In the genomic region with DNA sequence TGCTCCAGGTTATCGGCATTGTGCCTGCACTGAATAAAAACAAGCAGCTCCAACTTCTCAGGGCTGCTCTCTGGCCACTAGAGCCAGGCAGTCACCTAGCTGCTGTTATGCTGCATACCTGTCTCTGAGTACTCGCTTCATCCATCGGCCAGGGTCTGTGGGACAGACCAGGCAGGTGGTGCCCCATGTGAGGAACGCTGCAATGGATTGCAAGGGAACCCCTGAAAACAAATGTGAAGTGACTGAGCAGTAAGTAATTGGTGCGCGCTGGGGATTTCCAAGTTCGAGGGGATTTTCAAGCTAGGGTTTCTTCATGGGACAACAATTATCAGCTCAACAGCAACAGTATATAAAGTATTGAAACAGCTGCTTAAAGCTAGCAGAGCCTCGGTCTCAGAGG, we compare ENCODE assay signal across 22 cellular contexts.
DNase-seq lines count a peak whose midpoint lies in the region; ATAC-seq and TF ChIP-seq lines count a peak whose summit lies in the region.
"Had no signal": no experiment of that assay in that cellular context is flagged by ENCODE, and none has a peak within 500 bp of the region (broad histone marks: within the 10 kb centered on the region; RNA-seq: fewer than 3 reads in every experiment).

No MANE protein-coding gene starts in this region.

- no peak for TF ChIP-seq CTCF in endodermal cell (conservative IDR thresholded peaks at IDR 0.05)

- DNase-seq in endodermal cell (no peak), dermis blood vessel endothelial cell (no peak), substantia nigra (lab: John Stamatoyannopoulos, UW) (no peak)
- no peak for DNase-seq in activated CD4-positive, alpha-beta memory T cell treated with anti-CD3 and anti-CD28 coated beads, Interleukin-2, amount 10 ng/mL, durations not matched to agents 7 days and 5 days
- DNase-seq: 8988T; ACHN; BE2C; C1 segment of cervical spinal cord; CD4-positive, alpha-beta memory T cell; CD4-positive, CD25-positive, alpha-beta regulatory T cell; CD8-positive, alpha-beta memory T cell; COR-L47; DMS 273 treated with DMSO at 0.1 percent for 48 hours; DMS153; DMS53; DMS79; DND-41; EL; GDM1 had no signal

- H3K27me3 Mint-ChIP-seq in endodermal cell (ENCODE audit: insufficient read depth) = peaks cover 1% of the 10 kb centered on the region
- H3K27me3 Mint-ChIP-seq in activated CD4-positive, alpha-beta memory T cell treated with anti-CD3 and anti-CD28 coated beads, Interleukin-2, amount 10 ng/mL, durations not matched to agents 7 days and 5 days = no peaks in the 10 kb centered on the region
- H3K27me3 Mint-ChIP-seq: CD4-positive, alpha-beta memory T cell; CD4-positive, CD25-positive, alpha-beta regulatory T cell had no signal

- no peak overlapping the region for H3K9ac ChIP-seq in endodermal cell (ENCODE audit: extremely low read depth, low read length, poor library complexity, severe bottlenecking)
- H3K9ac ChIP-seq: BLaER1 had no signal

- POLR2A ChIA-PET in activated CD4-positive, alpha-beta memory T cell treated with anti-CD3 and anti-CD28 coated beads, Interleukin-2, amount 10 ng/mL, durations not matched to agents 7 days and 5 days (lab: Charles Lee) = no interaction called here

- H3K4me1 Mint-ChIP-seq in endodermal cell = no peaks in the 10 kb centered on the region
- H3K4me1 Mint-ChIP-seq in activated CD4-positive, alpha-beta memory T cell treated with anti-CD3 and anti-CD28 coated beads, Interleukin-2, amount 10 ng/mL, durations not matched to agents 7 days and 5 days = no peaks in the 10 kb centered on the region
- H3K4me1 Mint-ChIP-seq: CD14-positive monocyte; CD4-positive, alpha-beta memory T cell; CD4-positive, CD25-positive, alpha-beta regulatory T cell; CD8-positive, alpha-beta memory T cell had no signal

- no peaks in the 10 kb centered on the region for H3K36me3 Mint-ChIP-seq in endodermal cell (ENCODE audit: low read depth)
- H3K36me3 Mint-ChIP-seq in activated CD4-positive, alpha-beta memory T cell treated with anti-CD3 and anti-CD28 coated beads, Interleukin-2, amount 10 ng/mL, durations not matched to agents 7 days and 5 days (ENCODE audit: low read depth) = no peaks in the 10 kb centered on the region
- H3K36me3 Mint-ChIP-seq: CD14-positive monocyte; CD4-positive, alpha-beta memory T cell; CD4-positive, CD25-positive, alpha-beta regulatory T cell; CD8-positive, alpha-beta memory T cell had no signal

- no peaks in the 10 kb centered on the region for H3K36me3 ChIP-seq in endodermal cell (ENCODE audit: control insufficient read depth, insufficient read depth, low read length)
- H3K36me3 ChIP-seq: BE2C, BLaER1 had no signal

- H3K27ac ChIP-seq in endodermal cell (ENCODE audit: low read depth, low read length) (no peak overlapping the region), substantia nigra (ENCODE audit: low read depth, low read length, poor library complexity, severe bottlenecking) (no peak overlapping the region)
- H3K27ac ChIP-seq: BLaER1 had no signal

- CTCF ChIA-PET in activated CD4-positive, alpha-beta memory T cell treated with anti-CD3 and anti-CD28 coated beads, Interleukin-2, amount 10 ng/mL, durations not matched to agents 7 days and 5 days (lab: Charles Lee) = no interaction called here

- no peaks in the 10 kb centered on the region for H3K4me1 ChIP-seq in endodermal cell (ENCODE audit: control insufficient read depth, insufficient read depth, low read length)
- H3K4me1 ChIP-seq: BE2C, BLaER1 had no signal

- H3K27ac Mint-ChIP-seq in endodermal cell = no peak overlapping the region
- H3K27ac Mint-ChIP-seq in activated CD4-positive, alpha-beta memory T cell treated with anti-CD3 and anti-CD28 coated beads, Interleukin-2, amount 10 ng/mL, durations not matched to agents 7 days and 5 days = no peak overlapping the region
- H3K27ac Mint-ChIP-seq: CD14-positive monocyte; CD4-positive, alpha-beta memory T cell; CD4-positive, CD25-positive, alpha-beta regulatory T cell; CD8-positive, alpha-beta memory T cell had no signal

- peak overlapping the region; percentile 8 for H3K4me3 ChIP-seq in endodermal cell (ENCODE audit: low read length)
- H3K4me3 ChIP-seq: BLaER1 had no signal

- H3K27me3 ChIP-seq in endodermal cell (ENCODE audit: control insufficient read depth, insufficient read depth, low read length, poor library complexity, severe bottlenecking) = no peaks in the 10 kb centered on the region
- H3K27me3 ChIP-seq: BE2C, BLaER1 had no signal

- peaks cover 54% of the 10 kb centered on the region for H3K9me3 Mint-ChIP-seq in endodermal cell
- peaks cover 4% of the 10 kb centered on the region for H3K9me3 Mint-ChIP-seq in activated CD4-positive, alpha-beta memory T cell treated with anti-CD3 and anti-CD28 coated beads, Interleukin-2, amount 10 ng/mL, durations not matched to agents 7 days and 5 days

- ATAC-seq in GM18868 (IDR thresholded peaks at IDR 0.05; ENCODE audit: unreplicated experiment) = peak; percentile 84

- no peak overlapping the region for H3K4me3 Mint-ChIP-seq in endodermal cell
- H3K4me3 Mint-ChIP-seq in activated CD4-positive, alpha-beta memory T cell treated with anti-CD3 and anti-CD28 coated beads, Interleukin-2, amount 10 ng/mL, durations not matched to agents 7 days and 5 days = no peak overlapping the region
- H3K4me3 Mint-ChIP-seq: CD14-positive monocyte; CD4-positive, alpha-beta memory T cell; CD4-positive, CD25-positive, alpha-beta regulatory T cell; CD8-positive, alpha-beta memory T cell had no signal

- WGBS in endodermal cell (ENCODE audit: insufficient coverage in 1 of 2, insufficient read length in 1 of 2), 2 experiments = 85 to 93% methylated on average over 8 of the region's 8 CpGs

- peaks cover 92% of the 10 kb centered on the region for H3K9me3 ChIP-seq in endodermal cell (ENCODE audit: control insufficient read depth, low read length)
- H3K9me3 ChIP-seq: BE2C, BLaER1 had no signal
